Comparison of ENCODE assay signal across 1 cellular context in the genomic region with DNA sequence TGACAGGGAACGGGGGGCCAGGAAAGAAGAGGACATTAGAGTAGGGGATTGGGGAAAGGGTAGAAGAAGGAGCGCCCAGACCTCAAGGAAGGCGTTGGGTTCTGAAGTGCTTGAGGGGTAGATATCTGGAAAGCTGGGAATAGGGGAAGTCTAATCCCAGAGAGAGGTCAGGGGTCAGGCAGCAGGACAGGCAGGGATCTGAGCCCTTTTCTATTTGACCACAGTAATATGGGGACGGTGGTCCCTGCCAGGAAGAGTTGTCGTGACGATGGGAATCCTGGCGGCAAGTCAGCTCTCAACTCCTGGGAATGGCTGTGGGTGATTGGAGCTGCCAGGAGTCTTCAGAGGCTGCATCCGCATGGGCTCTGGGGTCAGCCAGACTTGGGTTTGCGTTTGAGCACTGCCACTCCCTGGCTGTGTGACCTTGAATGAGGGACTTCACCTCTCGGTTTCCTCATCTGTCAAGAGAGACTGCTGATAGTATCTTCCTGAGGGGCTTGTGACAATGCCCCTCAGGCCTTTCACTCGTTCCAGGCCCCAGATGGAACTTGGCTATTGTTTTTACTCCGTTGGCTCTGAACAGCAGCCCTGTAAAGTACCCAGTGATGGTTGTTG.
TF ChIP-seq lines count a peak whose summit lies in the region.

No MANE protein-coding gene starts in this region.

TF ChIP-seq in K562, 482 proteins besides CTCF, POLR2A, EP300 and RAD21:
- no peak for TF ChIP-seq MTA3 (IDR thresholded peaks at IDR 0.05; ENCODE audit: borderline replicate concordance)
- 0 out of 2 replicates have a peak, but pooled peaks have one; percentile 23 for TF ChIP-seq ZFX (CRISPR knock-in tag; IDR thresholded peaks at IDR 0.05)
- TF ChIP-seq ATF3 (IDR thresholded peaks at IDR 0.05): no peak
- TF ChIP-seq ATF3 (CRISPR knock-in tag; conservative IDR thresholded peaks at IDR 0.05): 0 out of 2 replicates have a peak, but pooled peaks have one; percentile 9
- no peak for TF ChIP-seq DPF2 (IDR thresholded peaks at IDR 0.05)
- no peak for TF ChIP-seq SMAD4 (CRISPR knock-in tag; conservative IDR thresholded peaks at IDR 0.05)
- TF ChIP-seq NFE2L1 (tag; IDR thresholded peaks at IDR 0.05; ENCODE audit: borderline replicate concordance, low read depth): no peak
- 0 out of 2 replicates have a peak, but pooled peaks have one; percentile 6 for TF ChIP-seq ZBTB7A (IDR thresholded peaks at IDR 0.05; ENCODE audit: borderline replicate concordance, control insufficient read depth, low read depth, low read length)
- TF ChIP-seq, protein P1, sequence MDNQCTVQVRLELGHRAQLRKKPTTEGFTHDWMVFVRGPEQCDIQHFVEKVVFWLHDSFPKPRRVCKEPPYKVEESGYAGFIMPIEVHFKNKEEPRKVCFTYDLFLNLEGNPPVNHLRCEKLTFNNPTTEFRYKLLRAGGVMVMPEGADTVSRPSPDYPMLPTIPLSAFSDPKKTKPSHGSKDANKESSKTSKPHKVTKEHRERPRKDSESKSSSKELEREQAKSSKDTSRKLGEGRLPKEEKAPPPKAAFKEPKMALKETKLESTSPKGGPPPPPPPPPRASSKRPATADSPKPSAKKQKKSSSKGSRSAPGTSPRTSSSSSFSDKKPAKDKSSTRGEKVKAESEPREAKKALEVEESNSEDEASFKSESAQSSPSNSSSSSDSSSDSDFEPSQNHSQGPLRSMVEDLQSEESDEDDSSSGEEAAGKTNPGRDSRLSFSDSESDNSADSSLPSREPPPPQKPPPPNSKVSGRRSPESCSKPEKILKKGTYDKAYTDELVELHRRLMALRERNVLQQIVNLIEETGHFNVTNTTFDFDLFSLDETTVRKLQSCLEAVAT (IDR thresholded peaks at IDR 0.05): no peak
- TF ChIP-seq ZNF316 (IDR thresholded peaks at IDR 0.05): no peak
- TF ChIP-seq ZBTB9 (CRISPR knock-in tag; IDR thresholded peaks at IDR 0.05): no peak
- peak; percentile 31 for TF ChIP-seq ZFP36 (IDR thresholded peaks at IDR 0.05; ENCODE audit: low read depth, low read length, partially characterized antibody)
- TF ChIP-seq SPI1 (IDR thresholded peaks at IDR 0.05; ENCODE audit: borderline replicate concordance, low read depth, low read length): peak; percentile 32; the same call in 1 of the 2 replicates
- TF ChIP-seq SRF (CRISPR knock-in tag; IDR thresholded peaks at IDR 0.05): 0 out of 4 replicates have a peak, but pooled peaks of 1 of the 2 experiments have one; percentile 17
- peak; percentile 30 for TF ChIP-seq SMARCB1 (IDR thresholded peaks at IDR 0.05; ENCODE audit: insufficient read length, low read depth)
- no peak for TF ChIP-seq PTTG1 (tag; IDR thresholded peaks at IDR 0.05; ENCODE audit: low read depth)
- TF ChIP-seq RHOXF2B (CRISPR knock-in tag; conservative IDR thresholded peaks at IDR 0.05): no peak
- TF ChIP-seq KLF13 (tag; IDR thresholded peaks at IDR 0.05; ENCODE audit: borderline replicate concordance, low read depth): no peak
- peak; percentile 59 for TF ChIP-seq NR2C1 (IDR thresholded peaks at IDR 0.05)
- peak; percentile 52; the same call in 1 of the 2 replicates for TF ChIP-seq NR2C1 (tag; IDR thresholded peaks at IDR 0.05)
- TF ChIP-seq, protein P2, sequence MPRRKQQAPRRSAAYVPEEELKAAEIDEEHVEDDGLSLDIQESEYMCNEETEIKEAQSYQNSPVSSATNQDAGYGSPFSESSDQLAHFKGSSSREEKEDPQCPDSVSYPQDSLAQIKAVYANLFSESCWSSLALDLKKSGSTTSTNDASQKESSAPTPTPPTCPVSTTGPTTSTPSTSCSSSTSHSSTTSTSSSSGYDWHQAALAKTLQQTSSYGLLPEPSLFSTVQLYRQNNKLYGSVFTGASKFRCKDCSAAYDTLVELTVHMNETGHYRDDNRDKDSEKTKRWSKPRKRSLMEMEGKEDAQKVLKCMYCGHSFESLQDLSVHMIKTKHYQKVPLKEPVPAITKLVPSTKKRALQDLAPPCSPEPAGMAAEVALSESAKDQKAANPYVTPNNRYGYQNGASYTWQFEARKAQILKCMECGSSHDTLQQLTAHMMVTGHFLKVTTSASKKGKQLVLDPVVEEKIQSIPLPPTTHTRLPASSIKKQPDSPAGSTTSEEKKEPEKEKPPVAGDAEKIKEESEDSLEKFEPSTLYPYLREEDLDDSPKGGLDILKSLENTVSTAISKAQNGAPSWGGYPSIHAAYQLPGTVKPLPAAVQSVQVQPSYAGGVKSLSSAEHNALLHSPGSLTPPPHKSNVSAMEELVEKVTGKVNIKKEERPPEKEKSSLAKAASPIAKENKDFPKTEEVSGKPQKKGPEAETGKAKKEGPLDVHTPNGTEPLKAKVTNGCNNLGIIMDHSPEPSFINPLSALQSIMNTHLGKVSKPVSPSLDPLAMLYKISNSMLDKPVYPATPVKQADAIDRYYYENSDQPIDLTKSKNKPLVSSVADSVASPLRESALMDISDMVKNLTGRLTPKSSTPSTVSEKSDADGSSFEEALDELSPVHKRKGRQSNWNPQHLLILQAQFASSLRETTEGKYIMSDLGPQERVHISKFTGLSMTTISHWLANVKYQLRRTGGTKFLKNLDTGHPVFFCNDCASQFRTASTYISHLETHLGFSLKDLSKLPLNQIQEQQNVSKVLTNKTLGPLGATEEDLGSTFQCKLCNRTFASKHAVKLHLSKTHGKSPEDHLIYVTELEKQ (CRISPR knock-in tag; IDR thresholded peaks at IDR 0.05): no peak
- TF ChIP-seq TCF7L2 (IDR thresholded peaks at IDR 0.05; ENCODE audit: low read depth, low read length): no peak
- TF ChIP-seq RB1 (IDR thresholded peaks at IDR 0.05; ENCODE audit: low read depth): no peak
- TF ChIP-seq ZBTB26 (CRISPR knock-in tag; IDR thresholded peaks at IDR 0.05): no peak
- TF ChIP-seq ZNF23 (CRISPR knock-in tag; IDR thresholded peaks at IDR 0.05): no peak
- no peak for TF ChIP-seq ZC3H8 (IDR thresholded peaks at IDR 0.05)
